15 cellular contexts compared by ENCODE assay signal in genomic region chr2:96330407-96330806, GRCh38. TPM values are rescaled to one million over a fixed set of nuclear protein-coding genes. Genes with fewer than 3 reads are reported as not detected.
DNase-seq lines count a peak whose midpoint lies in the region; ATAC-seq and TF ChIP-seq lines count a peak whose summit lies in the region.
"Had no signal": no experiment of that assay in that cellular context is flagged by ENCODE, and none has a peak within 500 bp of the region (broad histone marks: within the 10 kb centered on the region; RNA-seq: fewer than 3 reads in every experiment).

No MANE protein-coding gene starts in this region.

- H3K79me2 ChIP-seq in osteoblast (ENCODE audit: insufficient read depth, low read length), result peaks cover 8% of the 10 kb centered on the region

- H3K4me1 ChIP-seq in osteoblast (ENCODE audit: insufficient read depth, low read length), result peaks cover 21% of the 10 kb centered on the region

- H4K20me1 ChIP-seq in osteoblast (ENCODE audit: insufficient read depth, low read length), result no peaks in the 10 kb centered on the region

- DNase-seq in GM03348 (ENCODE audit: low spot score) (peak; percentile 18), M059J (ENCODE audit: low read depth) (peak; percentile 82), cardiac fibroblast (ENCODE audit: low read depth in 2 of 2) (peak; percentile 56 to 86), osteoblast (ENCODE audit: insufficient read length, low spot score, missing footprints) (no peak), islet precursor cell (no peak), NCI-H1048 (lab: John Stamatoyannopoulos, UW) (no peak)
- DNase-seq: activated CD4-positive, alpha-beta T cell treated with anti-CD3 and anti-CD28 coated beads for 4 hours; activated effector memory CD4-positive, alpha-beta T cell treated with Interleukin-2 at 50 U/mL for 16 hours; brain microvascular endothelial cell; COR-L47; endodermal cell; KG1; OCI-M1; testis had no signal

- ATAC-seq in HG03039 (IDR thresholded peaks at IDR 0.05; ENCODE audit: unreplicated experiment), result no peak

- no peak overlapping the region for H2AFZ ChIP-seq in osteoblast (ENCODE audit: low read length)

- no peak for TF ChIP-seq CTCF in cardiac fibroblast (IDR thresholded peaks at IDR 0.05; ENCODE audit: low read depth, low read length)
- no peak for TF ChIP-seq CTCF in osteoblast (IDR thresholded peaks at IDR 0.05; ENCODE audit: extremely low read depth, low read depth, low read length)

- no peaks in the 10 kb centered on the region for H3K27me3 ChIP-seq in osteoblast (ENCODE audit: insufficient read depth, low read length)
- H3K27me3 ChIP-seq: brain microvascular endothelial cell, testis had no signal

- no peak overlapping the region for H3K4me2 ChIP-seq in osteoblast (ENCODE audit: insufficient read depth, low read length)

- H3K36me3 ChIP-seq in osteoblast (ENCODE audit: insufficient read depth, low read length), result no peaks in the 10 kb centered on the region
- H3K36me3 ChIP-seq: brain microvascular endothelial cell had no signal

- no peaks in the 10 kb centered on the region for H3K9me3 ChIP-seq in osteoblast (ENCODE audit: low read depth, low read length)
- H3K9me3 ChIP-seq: testis had no signal

- peak overlapping the region; percentile 3 for H3K27ac ChIP-seq in osteoblast (ENCODE audit: low read depth, low read length)
- H3K27ac ChIP-seq: brain microvascular endothelial cell, testis had no signal

- H3K4me3 ChIP-seq in cardiac fibroblast (replicated peaks in 1 of 2; ENCODE audit: low read depth in 2 of 2, low read length in 2 of 2) (no peak overlapping the region), osteoblast (ENCODE audit: insufficient read depth, low read length) (no peak overlapping the region)
- H3K4me3 ChIP-seq: testis had no signal

RNA-seq across cellular contexts. Expression of gene NCAPH, which starts 5.2 kb away (rescaled TPM):
- total RNA-seq in M059J (2014; rRNA removed; shearing (Covaris generic)), result 35.5 and 53.6 TPM in 2 replicates
- 1.1 and 2.4 TPM in 2 replicates for total RNA-seq in osteoblast

RNA-seq across cellular contexts. Expression of gene ITPRIPL1, which starts 5.3 kb away (rescaled TPM):
- total RNA-seq in M059J (2014; rRNA removed; shearing (Covaris generic)), result 1.3 and 3.2 TPM in 2 replicates
- 1.4 and 1.8 TPM in 2 replicates for total RNA-seq in osteoblast

RNA-seq across cellular contexts. Expression of gene SNRNP200, which starts 25.1 kb away (rescaled TPM):
- total RNA-seq in M059J (2014; rRNA removed; shearing (Covaris generic)), result 26.8 and 51.4 TPM in 2 replicates
- 42.7 and 44.2 TPM in 2 replicates for total RNA-seq in osteoblast

Comparison
In these comparisons a context has a peak if more than half of its experiments do, and no peak if none do; other contexts are left out.
1. DNase-seq: peak in GM03348 (single experiment), M059J (single experiment) and cardiac fibroblast (2 of 2); none in osteoblast (single experiment), islet precursor cell (single experiment) and NCI-H1048 (single experiment).
2. RNA of gene NCAPH, which starts 5.2 kb away (total RNA-seq): 35.5 to 53.6 TPM in M059J; 1.1 to 2.4 TPM in osteoblast; every median in the first group is over 10 times any median in the second.